Comparison of ENCODE assay signal across 13 cellular contexts in genomic region chr10:74855439-74855838, GRCh38. TPM values are rescaled to one million over a fixed set of nuclear protein-coding genes. Genes with fewer than 3 reads are reported as not detected.
A peak's percentile ranks its signal among the peaks of the same experiment; 100 is the strongest.
DNase-seq lines count a peak whose midpoint lies in the region; FAIRE-seq and TF ChIP-seq lines count a peak whose summit lies in the region.
"Had no signal": no experiment of that assay in that cellular context is flagged by ENCODE, and none has a peak within 500 bp of the region (broad histone marks: within the 10 kb centered on the region; RNA-seq: fewer than 3 reads in every experiment).

No MANE protein-coding gene starts in this region.

- no peak for TF ChIP-seq CTCF in colonic mucosa (IDR thresholded peaks at IDR 0.05)
- no peak for TF ChIP-seq CTCF in spleen (IDR thresholded peaks at IDR 0.05 in 8 of 11, conservative IDR thresholded peaks at IDR 0.05 in 3 of 11)

- no peak for DNase-seq in GM12891 (ENCODE audit: insufficient read length, low spot score)
- DNase-seq in NCI-H69 (lab: John Stamatoyannopoulos, UW): peak; percentile 30
- DNase-seq in colonic mucosa: no peak
- DNase-seq in spleen: no peak
- DNase-seq in hypothalamus (lab: John Stamatoyannopoulos, UW): no peak
- no peak for DNase-seq in dedifferentiated amniotic fluid mesenchymal stem cell (ENCODE audit: extremely low spot score)
- DNase-seq in mucosa of gallbladder (ENCODE audit: low spot score): no peak
- DNase-seq: activated CD4-positive, alpha-beta T cell treated with anti-CD3 and anti-CD28 coated beads, Interleukin-2, amount 50 U/mL, for 48 hours; activated gamma-delta T cell treated with Interleukin-2 at 50 U/mL for 16 hours; effector CD8-positive, alpha-beta T cell; NCI-H2081 treated with DMSO at 0.1 percent for 48 hours had no signal

- H3K27me3 ChIP-seq in colonic mucosa (no peaks in the 10 kb centered on the region), spleen (replicated peaks in 1 of 7) (no peaks in the 10 kb centered on the region)
- H3K27me3 ChIP-seq: testis had no signal

- no peak for TF ChIP-seq POLR2A in GM12891 (IDR thresholded peaks at IDR 0.05; ENCODE audit: low read depth, low read length)
- TF ChIP-seq POLR2A in spleen (IDR thresholded peaks at IDR 0.05): no peak

- H3K4me3 ChIP-seq in colonic mucosa (no peak overlapping the region), spleen (no peak overlapping the region)
- H3K4me3 ChIP-seq: testis had no signal

- intact Hi-C loops in colonic mucosa (cut with DNase I): no loop called here
- intact Hi-C loops in spleen (cut with DNase I; ENCODE audit: low total_unique reads): no loop called here

- no peak overlapping the region for H3K9ac ChIP-seq in colonic mucosa (ENCODE audit: low read depth in 2 of 2, low read length in 2 of 2)

- peaks cover 5% of the 10 kb centered on the region for H3K4me1 ChIP-seq in colonic mucosa
- H3K4me1 ChIP-seq in spleen: peaks cover 13 to 92% (median 51%) of the 10 kb centered on the region in 6 donors

- H3K27ac ChIP-seq in colonic mucosa: peak overlapping the region; percentile 3
- peak overlapping the region in 7 of 8 donors; percentile 10 to 73 (median 60) for H3K27ac ChIP-seq in spleen
- H3K27ac ChIP-seq: RWPE1 had no signal

- peak; percentile 26 for FAIRE-seq in GM12891 (lab: Jason Lieb, UNC)

- H3K36me3 ChIP-seq in colonic mucosa (no peaks in the 10 kb centered on the region), spleen (no peaks in the 10 kb centered on the region)

- H3K9me3 ChIP-seq in colonic mucosa: no peaks in the 10 kb centered on the region
- H3K9me3 ChIP-seq in spleen: no peaks in the 10 kb centered on the region
- H3K9me3 ChIP-seq: testis had no signal

TF ChIP-seq in GM12891, 5 proteins besides CTCF, POLR2A, EP300 and RAD21:
- TF ChIP-seq PAX5 (IDR thresholded peaks at IDR 0.05; ENCODE audit: insufficient read depth, low read length, severe bottlenecking): no peak
- TF ChIP-seq POU2F2 (IDR thresholded peaks at IDR 0.05; ENCODE audit: low read depth, low read length): no peak
- no peak for TF ChIP-seq POLR2AphosphoS5 (IDR thresholded peaks at IDR 0.05; ENCODE audit: low read depth, low read length)
- no peak for TF ChIP-seq SPI1 (IDR thresholded peaks at IDR 0.05; ENCODE audit: low read depth, low read length)
- no peak for TF ChIP-seq TAF1 (IDR thresholded peaks at IDR 0.05; ENCODE audit: low read depth, low read length)

RNA-seq across cellular contexts. Expression of gene KAT6B, which starts 29.0 kb away (rescaled TPM):
- polyA plus RNA-seq in GM12891 (2012; ENCODE audit: low read depth, missing spikeins): 9.2 TPM
- 10 to 100 TPM; 18.7 to 24.2 TPM for total RNA-seq in colonic mucosa
- total RNA-seq in spleen: 10 to 100 TPM; 36.5 to 61.0 (median 49.0) TPM
- 1 to 10 TPM; 2.9 to 5.0 (median 3.1) TPM for polyA plus RNA-seq in spleen
- 33.0 TPM for total RNA-seq in mucosa of gallbladder
